12 cellular contexts compared by ENCODE assay signal in the genomic region with DNA sequence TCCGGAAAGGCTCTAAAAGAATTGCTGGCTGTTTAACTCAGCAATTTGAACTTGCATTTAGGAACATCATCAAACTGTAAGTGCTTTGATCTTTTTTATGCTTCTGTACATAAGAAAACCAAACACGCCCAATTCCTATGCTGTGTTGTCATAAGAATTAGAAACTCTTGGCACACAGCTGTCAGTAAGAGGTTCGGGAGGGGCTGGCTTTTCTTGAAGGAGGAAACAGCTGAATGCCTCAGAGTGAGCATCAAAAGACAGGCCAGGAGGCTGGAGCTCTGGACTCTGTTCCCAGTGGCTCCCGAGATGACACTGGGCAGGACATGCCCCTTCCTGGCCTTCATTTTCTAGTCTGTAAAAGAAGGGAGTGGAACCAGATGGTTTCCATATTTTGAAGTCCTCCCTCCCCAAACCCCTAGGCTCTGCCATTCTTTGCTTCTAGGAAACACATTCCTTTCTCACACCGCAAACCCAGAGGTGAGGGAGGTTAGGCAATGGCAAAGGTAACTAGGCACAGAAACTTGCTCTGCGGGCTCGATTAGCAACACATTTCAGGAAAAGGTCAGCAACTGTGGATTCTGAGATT.
A peak's percentile ranks its signal among the peaks of the same experiment; 100 is the strongest.
DNase-seq lines count a peak whose midpoint lies in the region; ATAC-seq and TF ChIP-seq lines count a peak whose summit lies in the region.
"Had no signal": no experiment of that assay in that cellular context is flagged by ENCODE, and none has a peak within 500 bp of the region (broad histone marks: within the 10 kb centered on the region; RNA-seq: fewer than 3 reads in every experiment).

No MANE protein-coding gene starts in this region.

- no peaks in the 10 kb centered on the region for H3K9me3 ChIP-seq in mucosa of descending colon
- H3K9me3 ChIP-seq: esophagus muscularis mucosa had no signal

- peaks cover 10% of the 10 kb centered on the region for H3K4me1 ChIP-seq in mucosa of descending colon (ENCODE audit: low read depth)

- H3K36me3 ChIP-seq in mucosa of descending colon (ENCODE audit: low read depth) = no peaks in the 10 kb centered on the region
- H3K36me3 ChIP-seq: esophagus muscularis mucosa had no signal

- no peaks in the 10 kb centered on the region for H3K36me3 Mint-ChIP-seq in chondrocyte (ENCODE audit: low read depth)
- no peaks in the 10 kb centered on the region for H3K36me3 Mint-ChIP-seq in stimulated activated memory B cell treated with anti-CD40 and anti-IgM and Interleukin-4, amounts not matched to agents 10 μg/mL and 1 μg/mL and 100 μg/mL, for 72 hours

- peak overlapping the region; percentile 82 for H3K27ac Mint-ChIP-seq in chondrocyte (ENCODE audit: unreplicated experiment)
- no peak overlapping the region for H3K27ac Mint-ChIP-seq in stimulated activated memory B cell treated with anti-CD40 and anti-IgM and Interleukin-4, amounts not matched to agents 10 μg/mL and 1 μg/mL and 100 μg/mL, for 72 hours

- H3K27me3 Mint-ChIP-seq in chondrocyte (ENCODE audit: low read depth) = no peaks in the 10 kb centered on the region
- peaks cover 26% of the 10 kb centered on the region for H3K27me3 Mint-ChIP-seq in stimulated activated memory B cell treated with anti-CD40 and anti-IgM and Interleukin-4, amounts not matched to agents 10 μg/mL and 1 μg/mL and 100 μg/mL, for 72 hours

- H3K9me3 Mint-ChIP-seq in chondrocyte (ENCODE audit: low read depth) = no peaks in the 10 kb centered on the region
- no peaks in the 10 kb centered on the region for H3K9me3 Mint-ChIP-seq in stimulated activated memory B cell treated with anti-CD40 and anti-IgM and Interleukin-4, amounts not matched to agents 10 μg/mL and 1 μg/mL and 100 μg/mL, for 72 hours

- TF ChIP-seq CTCF in chondrocyte (IDR thresholded peaks at IDR 0.05) (no peak), mucosa of descending colon (IDR thresholded peaks at IDR 0.05) (no peak)

- H3K4me1 Mint-ChIP-seq in chondrocyte (ENCODE audit: low read depth) = peaks cover 45% of the 10 kb centered on the region
- no peaks in the 10 kb centered on the region for H3K4me1 Mint-ChIP-seq in stimulated activated memory B cell treated with anti-CD40 and anti-IgM and Interleukin-4, amounts not matched to agents 10 μg/mL and 1 μg/mL and 100 μg/mL, for 72 hours

- TF ChIP-seq EP300 in Ishikawa (IDR thresholded peaks at IDR 0.05; ENCODE audit: borderline replicate concordance) = peak; percentile 49; the same call in 1 of the 2 replicates

- ATAC-seq in mucosa of descending colon = peak; percentile 93
- ATAC-seq in HG02870 (IDR thresholded peaks at IDR 0.05; ENCODE audit: unreplicated experiment) = no peak
- ATAC-seq in HG02840 (IDR thresholded peaks at IDR 0.05; ENCODE audit: low FRiP score, unreplicated experiment) = no peak
- no peak for ATAC-seq in stimulated activated memory B cell treated with anti-CD40 and anti-IgM and Interleukin-4, amounts not matched to agents 10 μg/mL and 1 μg/mL and 100 μg/mL, for 72 hours

- intact Hi-C loops in mucosa of descending colon (cut with DNase I, micrococcal nuclease) = loop anchor here in 1 of 2 donors (5.0 kb wide), 1 partner anchor 75 kb away; the partner anchor contains the start of gene DLG1

- no peak for TF ChIP-seq RAD21 in Ishikawa (IDR thresholded peaks at IDR 0.05; ENCODE audit: low read depth)

- H3K4me3 ChIP-seq in mucosa of descending colon = no peak overlapping the region
- H3K4me3 ChIP-seq: esophagus muscularis mucosa had no signal

- DNase-seq in AG08395 (ENCODE audit: low spot score) (peak; percentile 82), chondrocyte (ENCODE audit: low spot score) (no peak), mucosa of descending colon (peak in 1 of 3 donors; percentile 62), putamen (ENCODE audit: low spot score) (no peak)
- DNase-seq: activated CD4-positive, alpha-beta T cell treated with anti-CD3 and anti-CD28 coated beads, Interleukin-2, amount 50 U/mL, for 4 hours; DND-41; GOT3 had no signal

- H3K4me3 Mint-ChIP-seq in chondrocyte (ENCODE audit: unreplicated experiment) = no peak overlapping the region
- H3K4me3 Mint-ChIP-seq in stimulated activated memory B cell treated with anti-CD40 and anti-IgM and Interleukin-4, amounts not matched to agents 10 μg/mL and 1 μg/mL and 100 μg/mL, for 72 hours = no peak overlapping the region

TF ChIP-seq in Ishikawa, 13 proteins besides CTCF, POLR2A, EP300 and RAD21:
- TF ChIP-seq TCF12 (IDR thresholded peaks at IDR 0.05; ENCODE audit: low read depth) = no peak
- peak; percentile 79 for TF ChIP-seq NFIC (IDR thresholded peaks at IDR 0.05)
